Comparison of ENCODE assay signal across 8 cellular contexts in genomic region chr12:68158427-68158826, GRCh38. TPM values are rescaled to one million over a fixed set of nuclear protein-coding genes. Genes with fewer than 3 reads are reported as not detected.
A peak's percentile ranks its signal among the peaks of the same experiment; 100 is the strongest.
DNase-seq lines count a peak whose midpoint lies in the region; ATAC-seq and TF ChIP-seq lines count a peak whose summit lies in the region.

No MANE protein-coding gene starts in this region.

- H3K4me3 ChIP-seq in OCI-LY7 (ENCODE audit: low read depth, low read length, poor library complexity, severe bottlenecking) = no peak overlapping the region
- H3K4me3 ChIP-seq in upper lobe of right lung = no peak overlapping the region
- H3K4me3 ChIP-seq in vagina = no peak overlapping the region

- TF ChIP-seq CTCF in OCI-LY7 (conservative IDR thresholded peaks at IDR 0.05; ENCODE audit: low read length) = peak; percentile 90
- TF ChIP-seq CTCF in upper lobe of right lung (IDR thresholded peaks at IDR 0.05) = peak; percentile 41
- peak in 1 of 3 experiments; percentile 31 for TF ChIP-seq CTCF in vagina (IDR thresholded peaks at IDR 0.05)

- no peaks in the 10 kb centered on the region for H3K36me3 ChIP-seq in OCI-LY7 (ENCODE audit: insufficient read depth, low read length)
- H3K36me3 ChIP-seq in upper lobe of right lung = no peaks in the 10 kb centered on the region
- no peaks in the 10 kb centered on the region for H3K36me3 ChIP-seq in vagina

- TF ChIP-seq POLR2A in erythroblast (IDR thresholded peaks at IDR 0.05; ENCODE audit: low read length) (no peak), vagina (IDR thresholded peaks at IDR 0.05) (no peak)

- H3K9me2 ChIP-seq in OCI-LY7 (ENCODE audit: insufficient read depth, low read length) = no peaks in the 10 kb centered on the region

- H3K27ac ChIP-seq in OCI-LY7 (ENCODE audit: low read depth, low read length, poor library complexity, severe bottlenecking) (no peak overlapping the region), upper lobe of right lung (no peak overlapping the region), vagina (no peak overlapping the region)

- peak; percentile 20 for DNase-seq in stimulated activated CD4-positive, alpha-beta T cell treated with anti-CD3 and anti-CD28 coated beads, Interleukin-4, amount 100 ng/mL, for 24 hours
- no peak for DNase-seq in stimulated activated CD4-positive, alpha-beta T cell treated with anti-CD3 and anti-CD28 coated beads, Interleukin-4, amount 100 ng/mL, for 1 hour
- DNase-seq in OCI-LY7 (ENCODE audit: low spot score) (peak; percentile 54), erythroblast (lab: John Stamatoyannopoulos, UW) (peak; percentile 21 to 28), upper lobe of right lung (no peak), SK-N-DZ (ENCODE audit: low spot score) (no peak), vagina (ENCODE audit: extremely low spot score in 2 of 2) (no peak)

- CTCF ChIA-PET in OCI-LY7 (lab: Charles Lee; ENCODE audit: unreplicated experiment) = interaction anchor here (0.6 kb wide), 1 partner anchor 14 kb away, joined by 3 read pairs; no protein-coding TSS in a partner anchor

- ATAC-seq in upper lobe of right lung = peak; percentile 36
- no peak for ATAC-seq in HG03342 (IDR thresholded peaks at IDR 0.05; ENCODE audit: unreplicated experiment)

- H4K20me1 ChIP-seq in OCI-LY7 (ENCODE audit: insufficient read depth, low read length) = no peaks in the 10 kb centered on the region

- H3K4me1 ChIP-seq in OCI-LY7 (ENCODE audit: insufficient read depth, low read length, poor library complexity, severe bottlenecking) = peaks cover 26% of the 10 kb centered on the region
- H3K4me1 ChIP-seq in upper lobe of right lung = no peaks in the 10 kb centered on the region
- H3K4me1 ChIP-seq in vagina = no peaks in the 10 kb centered on the region

- no peak overlapping the region for H2AFZ ChIP-seq in OCI-LY7 (ENCODE audit: low read length)

- H3K9me3 ChIP-seq in OCI-LY7 (ENCODE audit: low read length) (no peaks in the 10 kb centered on the region), upper lobe of right lung (no peaks in the 10 kb centered on the region), vagina (no peaks in the 10 kb centered on the region)

- H3K27me3 ChIP-seq in upper lobe of right lung (no peaks in the 10 kb centered on the region), vagina (no peaks in the 10 kb centered on the region)

- no TSS peak for BruUV-seq in OCI-LY7 (replicated peaks; lab: Mats Ljungman, UMichigan)

- intact Hi-C loops in OCI-LY7 (cut with micrococcal nuclease; ENCODE audit: unreplicated experiment) (no loop called here), upper lobe of right lung (cut with DNase I) (no loop called here), vagina (cut with DNase I) (no loop called here)

- no peak overlapping the region for H3K4me2 ChIP-seq in OCI-LY7 (ENCODE audit: low read length)

- POLR2A ChIA-PET in OCI-LY7 (lab: Charles Lee) = interaction anchor here (0.7 to 1.5 kb wide), 3 partner anchors 11 to 22 kb away, joined by 3 to 5 read pairs (median 4); no protein-coding TSS in a partner anchor

- H3K79me2 ChIP-seq in OCI-LY7 (ENCODE audit: insufficient read depth, low read depth, low read length) = no peaks in the 10 kb centered on the region

RNA-seq across cellular contexts. Expression of gene IFNG, which starts 1.1 kb away (rescaled TPM):
- total RNA-seq in OCI-LY7 (2014; rRNA removed; shearing (Covaris generic)) = not detected in 2 replicates
- total RNA-seq in OCI-LY7 (2022) = not detected in 2 replicates
- total RNA-seq in upper lobe of right lung = not detected
- polyA plus RNA-seq in SK-N-DZ (2014; cell fraction: cytosol; rRNA removed) = not detected in 2 replicates
- polyA plus RNA-seq in SK-N-DZ (2014; cell fraction: nucleus; rRNA removed) = 0.80 TPM in 1 of 2 replicates, not detected in the other
- total RNA-seq in vagina = not detected

Comparison
In these comparisons a context has a peak if more than half of its experiments do, and no peak if none do; other contexts are left out.
1. DNase-seq: peak in stimulated activated CD4-positive, alpha-beta T cell treated with anti-CD3 and anti-CD28 coated beads, Interleukin-4, amount 100 ng/mL, for 24 hours (single experiment), OCI-LY7 (single experiment) and erythroblast (2 of 2); none in stimulated activated CD4-positive, alpha-beta T cell treated with anti-CD3 and anti-CD28 coated beads, Interleukin-4, amount 100 ng/mL, for 1 hour (single experiment), upper lobe of right lung (single experiment), SK-N-DZ (single experiment) and vagina (0 of 2).